ENCODE assay signal across 8 cellular contexts in the genomic region with DNA sequence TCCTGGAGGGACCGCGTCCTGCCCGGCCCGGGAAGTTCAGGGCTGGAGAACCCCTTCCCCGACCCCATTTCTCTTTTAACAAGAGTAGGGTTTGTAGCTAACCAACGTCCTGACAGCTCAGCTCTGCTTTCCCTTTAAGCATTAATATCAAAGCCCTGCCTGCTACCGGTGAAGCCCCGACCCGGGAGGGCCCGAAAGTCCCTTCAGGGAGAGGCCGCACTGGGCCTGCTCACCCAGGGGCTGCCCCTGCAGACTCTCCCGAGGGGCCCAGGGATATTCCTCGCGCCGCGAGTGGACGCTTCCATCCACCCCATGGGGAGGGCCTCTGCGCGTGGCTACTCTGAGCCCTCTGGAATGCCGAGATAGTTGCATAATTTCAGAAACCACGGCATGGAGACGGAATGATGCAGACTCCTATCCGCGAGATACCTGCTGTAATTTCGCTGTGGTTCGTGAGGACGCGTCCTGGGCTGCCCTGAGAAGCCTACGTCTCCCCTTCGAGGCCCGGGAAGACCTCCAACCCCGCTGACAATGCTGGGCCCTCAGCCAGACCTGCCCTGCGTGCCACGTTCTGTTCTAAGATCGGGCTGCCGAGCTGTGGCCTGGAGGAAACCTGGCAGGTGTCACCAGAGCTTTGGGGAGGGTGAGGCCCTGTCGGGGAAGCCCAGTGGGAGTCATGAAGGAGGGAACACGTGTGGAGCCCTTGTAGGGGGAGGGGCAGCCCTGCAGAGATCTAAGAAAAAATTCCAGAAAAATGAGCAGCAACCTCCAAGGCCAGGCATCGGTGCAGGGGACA. TPM values are rescaled to one million over a fixed set of nuclear protein-coding genes. Genes with fewer than 3 reads are reported as not detected.
A peak's percentile ranks its signal among the peaks of the same experiment; 100 is the strongest.
DNase-seq lines count a peak whose midpoint lies in the region; ATAC-seq and TF ChIP-seq lines count a peak whose summit lies in the region.

No MANE protein-coding gene starts in this region.

- CTCF ChIA-PET in GM10248 (lab: Yijun Ruan, JAX), result interaction anchor here (0.8 to 7.6 kb wide), 7 partner anchors 11 to 119 kb away, joined by 3 to 58 read pairs (median 4); a partner anchor contains a TSS

- intact Hi-C loops in ascending aorta (cut with DNase I), result loop anchor here (1.0 to 5.0 kb wide), 9 partner anchors 43 to 622 kb away; a partner anchor contains a TSS

- peaks cover 40% of the 10 kb centered on the region for H3K36me3 Mint-ChIP-seq in HFFc6 (ENCODE audit: low read depth)

- H3K9ac ChIP-seq in iPS-15b (ENCODE audit: low read depth, low read length), result peak overlapping the region; percentile 70
- H3K9ac ChIP-seq in smooth muscle cell (ENCODE audit: low read depth), result peak overlapping the region; percentile 71

- peaks cover 35% of the 10 kb centered on the region for H3K79me2 ChIP-seq in smooth muscle cell (ENCODE audit: low read depth)

- no peak for ATAC-seq in HG03039 (IDR thresholded peaks at IDR 0.05; ENCODE audit: unreplicated experiment)

- H3K9me3 Mint-ChIP-seq in HFFc6, result peaks cover 23% of the 10 kb centered on the region

- peaks cover 0 to 7% of the 10 kb centered on the region in 2 donors for H3K36me3 ChIP-seq in ascending aorta
- H3K36me3 ChIP-seq in iPS-15b (ENCODE audit: control insufficient read depth, insufficient read depth, low read length), result peaks cover 17% of the 10 kb centered on the region
- H3K36me3 ChIP-seq in smooth muscle cell (ENCODE audit: low read depth), result no peaks in the 10 kb centered on the region

- H3K4me1 ChIP-seq in ascending aorta (peaks cover 25 to 34% of the 10 kb centered on the region in 2 donors), iPS-15b (ENCODE audit: control insufficient read depth, insufficient read depth, low read length) (peaks cover 3% of the 10 kb centered on the region), smooth muscle cell (ENCODE audit: low read depth) (peaks cover 17% of the 10 kb centered on the region)

- TF ChIP-seq CTCF in GM10248 (IDR thresholded peaks at IDR 0.05; ENCODE audit: control extremely low read depth, extremely low read depth, low read depth, missing control alignments) (no peak), HFFc6 (IDR thresholded peaks at IDR 0.05) (no peak), ascending aorta (IDR thresholded peaks at IDR 0.05) (no peak), smooth muscle cell (IDR thresholded peaks at IDR 0.05; ENCODE audit: borderline replicate concordance, insufficient read depth, poor library complexity, severe bottlenecking) (no peak)

- H2AFZ ChIP-seq in smooth muscle cell (ENCODE audit: low read depth), result peak overlapping the region; percentile 92

- H3F3A ChIP-seq in smooth muscle cell (ENCODE audit: low read depth), result no peaks in the 10 kb centered on the region

- H3K27me3 ChIP-seq in ascending aorta, result no peaks in the 10 kb centered on the region
- H3K27me3 ChIP-seq in iPS-15b (ENCODE audit: control insufficient read depth, insufficient read depth, low read length), result no peaks in the 10 kb centered on the region
- H3K27me3 ChIP-seq in smooth muscle cell (ENCODE audit: low read depth), result no peaks in the 10 kb centered on the region

- peak; percentile 76 for DNase-seq in GM10248 (ENCODE audit: extremely low spot score)
- no peak for DNase-seq in HFFc6
- peak; percentile 37 for DNase-seq in OCI-M1 (lab: John Stamatoyannopoulos, UW)
- peak in 1 of 2 donors; percentile 63 for DNase-seq in ascending aorta (ENCODE audit: low spot score in 2 of 2)
- no peak for DNase-seq in smooth muscle cell (lab: John Stamatoyannopoulos, UW; ENCODE audit: unreplicated experiment)
- no peak for DNase-seq in cortex of kidney (lab: John Stamatoyannopoulos, UW)

- POLR2A ChIA-PET in GM10248 (lab: Yijun Ruan, JAX), result interaction anchor here (0.8 kb wide), 1 partner anchor 313 kb away, joined by 3 read pairs; no protein-coding TSS in a partner anchor

- peak overlapping the region; percentile 90 to 95 for H3K27ac ChIP-seq in ascending aorta
- H3K27ac ChIP-seq in smooth muscle cell (ENCODE audit: low read depth), result peak overlapping the region; percentile 80

- peaks cover 2% of the 10 kb centered on the region for H3K27me3 Mint-ChIP-seq in HFFc6 (ENCODE audit: insufficient read depth)

- peaks cover 25% of the 10 kb centered on the region for H4K20me1 ChIP-seq in smooth muscle cell (ENCODE audit: low read depth)

- peak overlapping the region; percentile 98 for H3K4me2 ChIP-seq in smooth muscle cell

- H3K4me3 ChIP-seq in ascending aorta (peak overlapping the region; percentile 78 to 95), iPS-15b (ENCODE audit: low read depth, low read length) (peak overlapping the region; percentile 52), smooth muscle cell (peak overlapping the region; percentile 71)

- H3K9me3 ChIP-seq in ascending aorta (peaks cover 0 to 18% of the 10 kb centered on the region in 2 donors), iPS-15b (ENCODE audit: control insufficient read depth, insufficient read depth, low read length) (peaks cover 14% of the 10 kb centered on the region), smooth muscle cell (replicated peaks; ENCODE audit: low read depth) (peaks cover 3% of the 10 kb centered on the region)

- WGBS in smooth muscle cell (ENCODE audit: low lambda C conversion rate), result 53% methylated on average over 39 of the region's 39 CpGs

- H3K27ac Mint-ChIP-seq in HFFc6, result peak overlapping the region; percentile 86

- H3K4me1 Mint-ChIP-seq in HFFc6 (ENCODE audit: low read depth), result peaks cover 13% of the 10 kb centered on the region

- H3K4me3 Mint-ChIP-seq in HFFc6, result peak overlapping the region; percentile 83

RNA-seq across cellular contexts. Expression of a gene that starts 1.0 kb away (rescaled TPM):
- total RNA-seq in HFFc6 (2021; fragmentation: NEBNext Ultra II Directional; extraction: Animal tissue kit (Norgen Biotek cat#: 25700)), result 100 to 1,000 TPM; 109 to 126 (median 114) TPM
- total RNA-seq in ascending aorta (273 TPM), smooth muscle cell (59.1 and 76.9 TPM in 2 replicates)
- polyA plus RNA-seq in smooth muscle cell, result 132 and 135 TPM in 2 replicates

RNA-seq across cellular contexts. Expression of a gene that starts 39.8 kb away (rescaled TPM):
- total RNA-seq in HFFc6 (2021; fragmentation: NEBNext Ultra II Directional; extraction: Animal tissue kit (Norgen Biotek cat#: 25700)), result 10 to 100 TPM; 56.0 to 65.4 (median 60.6) TPM
- total RNA-seq in ascending aorta (56.3 TPM), smooth muscle cell (40.8 and 48.2 TPM in 2 replicates)
- polyA plus RNA-seq in smooth muscle cell, result 48.0 and 60.9 TPM in 2 replicates

Comparison
In these comparisons a context has a peak if more than half of its experiments do, and no peak if none do; other contexts are left out.
1. DNase-seq: peak in GM10248 (single experiment) and OCI-M1 (single experiment); none in HFFc6 (single experiment), smooth muscle cell (single experiment) and cortex of kidney (single experiment).
2. Peak in every context shown above with its lines, with median percentiles within 50 percentile points of each other: H3K4me3 ChIP-seq.